1 cellular context compared by ENCODE assay signal in the genomic region with DNA sequence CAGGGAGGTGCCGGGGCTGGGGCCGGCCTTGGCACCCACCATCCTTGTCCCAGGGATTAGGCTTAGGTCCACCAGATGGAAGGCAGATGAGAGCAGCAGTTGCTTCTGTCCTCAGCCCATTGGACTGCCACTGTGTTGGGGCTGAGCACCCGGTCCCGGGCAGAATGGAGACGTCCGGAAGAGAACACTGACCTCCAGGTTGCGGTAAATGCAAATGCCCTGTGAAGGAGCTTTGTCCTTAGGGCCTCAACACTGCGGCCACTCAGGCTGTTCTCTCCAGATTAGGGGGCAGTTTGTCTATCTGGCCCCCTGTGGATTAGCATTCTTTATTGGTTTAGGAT.
TF ChIP-seq lines count a peak whose summit lies in the region.

A gene (minus strand): TSS at position 276 of the 341 bp plus-strand sequence. CDS start 234 bp downstream, at position 42.

TF ChIP-seq in H1, 55 proteins besides CTCF, POLR2A, EP300 and RAD21 (continued from another document):
- TF ChIP-seq EZH2 (IDR thresholded peaks at IDR 0.05; ENCODE audit: low read depth, low read length, severe bottlenecking) (no peak), TBP (IDR thresholded peaks at IDR 0.05; ENCODE audit: low read depth, low read length) (no peak), SIN3A (conservative IDR thresholded peaks at IDR 0.05 in 1 of 2, IDR thresholded peaks at IDR 0.05 in 1 of 2; ENCODE audit: low read depth in 1 of 2, low read length in 2 of 2) (no peak), KDM4A (IDR thresholded peaks at IDR 0.05; ENCODE audit: low read depth, low read length, severe bottlenecking) (no peak)
